In genomic region chr19:42254850-42255765, GRCh38 we compare ENCODE assay signal across 8 cellular contexts. TPM values are rescaled to one million over a fixed set of nuclear protein-coding genes. Genes with fewer than 3 reads are reported as not detected.
DNase-seq lines count a peak whose midpoint lies in the region; ATAC-seq, FAIRE-seq and TF ChIP-seq lines count a peak whose summit lies in the region.

TSS of gene ERF (minus strand) at chr19:42255128. CDS start at chr19:42254999, 129 bp downstream.

- H3K9me3 Mint-ChIP-seq in neural progenitor cell, result no peaks in the 10 kb centered on the region

- H3F3A ChIP-seq in neural progenitor cell (ENCODE audit: low read depth), result peaks cover 42% of the 10 kb centered on the region

- peak within 1 kb of the TSS; percentile 84 for H3K4me3 Mint-ChIP-seq in neural progenitor cell

- peaks cover 49% of the 10 kb centered on the region for H3K79me2 ChIP-seq in neural progenitor cell (ENCODE audit: low read depth)

- H3K27ac ChIP-seq in neural progenitor cell (peak within 1 kb of the TSS; percentile 86), stomach smooth muscle (ENCODE audit: low read length) (peak within 1 kb of the TSS; percentile 98)

- H3K27me3 Mint-ChIP-seq in neural progenitor cell (ENCODE audit: insufficient read depth, low read depth), result peaks cover 18% of the 10 kb centered on the region

- peaks cover 27% of the 10 kb centered on the region for H3K4me1 Mint-ChIP-seq in neural progenitor cell

- FAIRE-seq in D721Med (lab: Jason Lieb, UNC), result no peak

- H4K20me1 ChIP-seq in neural progenitor cell (ENCODE audit: low read depth), result peaks cover 35% of the 10 kb centered on the region

- H3K4me3 ChIP-seq in LNCaP clone FGC (ENCODE audit: low read depth, low read length), result peak within 1 kb of the TSS; percentile 82
- peak within 1 kb of the TSS; percentile 86 to 90 for H3K4me3 ChIP-seq in foreskin fibroblast (ENCODE audit: low read depth in 1 of 2, low read length in 2 of 2)
- H3K4me3 ChIP-seq in neural progenitor cell, result peak within 1 kb of the TSS; percentile 93
- peak within 1 kb of the TSS; percentile 90 to 91 for H3K4me3 ChIP-seq in stomach smooth muscle (ENCODE audit: low read length in 2 of 2)

- no peaks in the 10 kb centered on the region for H3K36me3 Mint-ChIP-seq in neural progenitor cell

- H2AFZ ChIP-seq in neural progenitor cell (replicated peaks), result peak within 1 kb of the TSS; percentile 7

- TF ChIP-seq CTCF in D721Med (IDR thresholded peaks at IDR 0.05; ENCODE audit: insufficient read depth, missing control alignments), result no peak
- TF ChIP-seq CTCF in LNCaP clone FGC (IDR thresholded peaks at IDR 0.05; ENCODE audit: control insufficient read depth, extremely low read depth, insufficient read depth), result no peak
- TF ChIP-seq CTCF in foreskin fibroblast (IDR thresholded peaks at IDR 0.05; ENCODE audit: low read depth, low read length), result no peak
- no peak for TF ChIP-seq CTCF in neural progenitor cell (IDR thresholded peaks at IDR 0.05)

- peak within 1 kb of the TSS; percentile 87 for H3K4me2 ChIP-seq in neural progenitor cell

- H3K36me3 ChIP-seq in neural progenitor cell (no peaks in the 10 kb centered on the region), stomach smooth muscle (ENCODE audit: control insufficient read depth in 2 of 2, insufficient read depth in 2 of 2, low read length in 2 of 2) (no peaks in the 10 kb centered on the region)

- H3K27me3 ChIP-seq in neural progenitor cell (no peaks in the 10 kb centered on the region), stomach smooth muscle (ENCODE audit: control insufficient read depth in 1 of 2, insufficient read depth in 2 of 2, low read length in 2 of 2) (no peaks in the 10 kb centered on the region)

- H3K4me1 ChIP-seq in neural progenitor cell (peaks cover 34% of the 10 kb centered on the region), stomach smooth muscle (ENCODE audit: control insufficient read depth, insufficient read depth, low read length) (peaks cover 44% of the 10 kb centered on the region)

- peak within 1 kb of the TSS; percentile 70 for H3K9ac ChIP-seq in neural progenitor cell
- peak within 1 kb of the TSS; percentile 98 to 99 for H3K9ac ChIP-seq in stomach smooth muscle (ENCODE audit: low read length in 2 of 2)

- ATAC-seq in GM21619 (IDR thresholded peaks at IDR 0.05; ENCODE audit: unreplicated experiment), result peak; percentile 57

- H3K9me3 ChIP-seq in neural progenitor cell (ENCODE audit: low read depth), result no peaks in the 10 kb centered on the region
- no peaks in the 10 kb centered on the region for H3K9me3 ChIP-seq in stomach smooth muscle (ENCODE audit: control insufficient read depth in 2 of 2, low read length in 2 of 2)

- peak; percentile 90 for DNase-seq in D721Med (ENCODE audit: insufficient read length, low spot score)
- DNase-seq in LNCaP clone FGC (ENCODE audit: low read depth), result no peak
- DNase-seq in SIG-M5 (lab: John Stamatoyannopoulos, UW), result peak; percentile 10
- DNase-seq in activated gamma-delta T cell treated with Interleukin-2 at 50 U/mL for 16 hours, result peak; percentile 92
- DNase-seq in foreskin fibroblast, result peak; percentile 91 to 98
- DNase-seq in neural progenitor cell (ENCODE audit: low spot score), result peak; percentile 98

- peak within 1 kb of the TSS; percentile 97 for H3K27ac Mint-ChIP-seq in neural progenitor cell

RNA-seq across cellular contexts. Expression of gene ERF, which starts in this region (rescaled TPM):
- 43.1 and 94.8 TPM in 2 replicates for total RNA-seq in neural progenitor cell (ENCODE audit: low replicate concordance)
